7 cellular contexts compared by ENCODE assay signal in genomic region chr15:40354408-40355171, GRCh38. TPM values are rescaled to one million over a fixed set of nuclear protein-coding genes. Genes with fewer than 3 reads are reported as not detected.
DNase-seq lines count a peak whose midpoint lies in the region; TF ChIP-seq lines count a peak whose summit lies in the region.
"Had no signal": no experiment of that assay in that cellular context is flagged by ENCODE, and none has a peak within 500 bp of the region (broad histone marks: within the 10 kb centered on the region; RNA-seq: fewer than 3 reads in every experiment).

No MANE protein-coding gene starts in this region.

- H3K4me3 Mint-ChIP-seq in osteocyte (ENCODE audit: unreplicated experiment) = no peak overlapping the region

- H3K27me3 ChIP-seq in HL-60 (ENCODE audit: insufficient read depth, poor library complexity, severe bottlenecking) = no peaks in the 10 kb centered on the region

- no peaks in the 10 kb centered on the region for H3K36me3 Mint-ChIP-seq in osteocyte (ENCODE audit: unreplicated experiment)

- DNase-seq in HL-60 (ENCODE audit: low read depth in 1 of 2, low spot score in 1 of 2) (no peak), osteocyte (ENCODE audit: extremely low spot score, unreplicated experiment) (no peak), NCI-H146 treated with DMSO at 0.1 percent for 48 hours (lab: John Stamatoyannopoulos, UW; ENCODE audit: unreplicated experiment) (no peak)
- no peak for DNase-seq in activated T-cell treated with anti-CD3 and anti-CD28 coated beads, Interleukin-2, amount 50 U/mL, for 1 hour
- no peak for DNase-seq in NK-92 treated with Interleukin-12 subunit alpha and Interleukin-12 subunit beta, amount 100 ng/mL, for 24 hours (lab: John Stamatoyannopoulos, UW)

- H3K27ac ChIP-seq in HL-60 (replicated peaks) (no peak overlapping the region), VCaP (peak overlapping the region; percentile 8; the same call in 1 of the 2 replicates)

- no peaks in the 10 kb centered on the region for H3K9me3 Mint-ChIP-seq in osteocyte (ENCODE audit: unreplicated experiment)

- TF ChIP-seq CTCF in HL-60 (IDR thresholded peaks at IDR 0.05; ENCODE audit: insufficient read depth, low read length) = peak; percentile 36
- TF ChIP-seq CTCF in VCaP (conservative IDR thresholded peaks at IDR 0.05) = peak; percentile 20; the same call in 1 of the 2 replicates
- peak; percentile 62 for TF ChIP-seq CTCF in osteocyte (IDR thresholded peaks at IDR 0.05)

- H3K27me3 Mint-ChIP-seq in osteocyte (ENCODE audit: unreplicated experiment) = no peaks in the 10 kb centered on the region

- H3K4me3 ChIP-seq in HL-60 (replicated peaks; ENCODE audit: insufficient read depth, low read length) = no peak overlapping the region

- peaks cover 34% of the 10 kb centered on the region for H3K4me1 Mint-ChIP-seq in osteocyte (ENCODE audit: unreplicated experiment)

- H3K27ac Mint-ChIP-seq in osteocyte (ENCODE audit: unreplicated experiment) = peak overlapping the region; percentile 55

RNA-seq across cellular contexts. Expression of gene DISP2, which starts 3.4 kb away (rescaled TPM):
- total RNA-seq in osteocyte = 1.4 and 1.5 TPM in 2 replicates

RNA-seq across cellular contexts. Expression of gene PHGR1, which starts 3.8 kb away (rescaled TPM):
- total RNA-seq in osteocyte = not detected in 2 replicates
- total RNA-seq: T-helper 1 cell treated with Interleukin-12 subunit alpha and Interleukin-12 subunit beta and Interleukin-4 antibody, amounts not matched to agents 30 ng/mL and 1 ng/mL, for 36 hours had no signal

RNA-seq across cellular contexts. Expression of gene CCDC9B, which starts 13.9 kb away (rescaled TPM):
- 18.0 and 21.6 TPM in 2 replicates for total RNA-seq in osteocyte

RNA-seq across cellular contexts. Expression of gene KNSTRN, which starts 27.9 kb away (rescaled TPM):
- 25.1 and 27.3 TPM in 2 replicates for total RNA-seq in osteocyte

RNA-seq across cellular contexts. Expression of gene INAFM2, which starts 31.1 kb away (rescaled TPM):
- total RNA-seq in osteocyte = 69.0 and 70.3 TPM in 2 replicates
